ENCODE assay signal across 18 cellular contexts in genomic region chr11:108131993-108132392, GRCh38. TPM values are rescaled to one million over a fixed set of nuclear protein-coding genes. Genes with fewer than 3 reads are reported as not detected.
DNase-seq lines count a peak whose midpoint lies in the region; ATAC-seq and TF ChIP-seq lines count a peak whose summit lies in the region.
"Had no signal": no experiment of that assay in that cellular context is flagged by ENCODE, and none has a peak within 500 bp of the region (broad histone marks: within the 10 kb centered on the region; RNA-seq: fewer than 3 reads in every experiment).

No MANE protein-coding gene starts in this region.

- peaks cover 4 to 18% (median 15%) of the 10 kb centered on the region in 3 donors for H3K4me1 Mint-ChIP-seq in T-cell
- H3K4me1 Mint-ChIP-seq: nephron had no signal

- peaks cover 0 to 19% of the 10 kb centered on the region in 2 donors for H3K36me3 ChIP-seq in gastrocnemius medialis
- H3K36me3 ChIP-seq: cardiac muscle cell had no signal

- no peak overlapping the region for H3K4me3 Mint-ChIP-seq in T-cell
- H3K4me3 Mint-ChIP-seq: activated CD8-positive, alpha-beta memory T cell treated with anti-CD3 and anti-CD28 coated beads, Interleukin-2, amount 10 ng/mL, durations not matched to agents 7 days and 5 days; B cell; nephron; type B pancreatic cell had no signal

- POLR2A ChIA-PET in T-cell (lab: Charles Lee) = no interaction called here

- no peaks in the 10 kb centered on the region for H3K27me3 Mint-ChIP-seq in T-cell
- H3K27me3 Mint-ChIP-seq: activated CD8-positive, alpha-beta memory T cell treated with anti-CD3 and anti-CD28 coated beads, Interleukin-2, amount 10 ng/mL, durations not matched to agents 7 days and 5 days; B cell; type B pancreatic cell had no signal

- H3K9me3 Mint-ChIP-seq in T-cell = no peaks in the 10 kb centered on the region
- H3K9me3 Mint-ChIP-seq: activated T-helper 2 cell treated with anti-CD3 and anti-CD28 coated beads, Interferon-gamma antibody, Interleukin-2, Interleukin-4, amounts not matched to agents 10 μg/mL and 5 μg/mL and 100 μg/mL, durations not matched to agents 14 hours and 24 hours and 36 hours; nephron; type B pancreatic cell had no signal

- H3K27ac ChIP-seq in gastrocnemius medialis = peak overlapping the region; percentile 38 to 89 (median 66)
- H3K27ac ChIP-seq: cardiac muscle cell, skin epidermis had no signal

- intact Hi-C loops in gastrocnemius medialis (cut with DNase I; ENCODE audit: low total_unique reads) = no loop called here

- DNase-seq in EL (peak; percentile 15), T-cell (no peak), fibroblast of mammary gland (ENCODE audit: low read depth) (peak; percentile 15), gastrocnemius medialis (no peak), NCI-H1105 (lab: John Stamatoyannopoulos, UW) (no peak), dermis blood vessel endothelial cell (no peak)
- DNase-seq: activated CD8-positive, alpha-beta memory T cell treated with anti-CD3 and anti-CD28 coated beads, Interleukin-2, amount 10 ng/mL, durations not matched to agents 7 days and 5 days; amygdala; Caco-2; erythroblast; stimulated activated naive CD8-positive, alpha-beta T cell treated with anti-CD3 and anti-CD28 coated beads, Interleukin-15, Interleukin-2, amounts not matched to agents 100 U/mL and 50 U/mL, for 24 hours had no signal

- TF ChIP-seq CTCF in fibroblast of mammary gland (conservative IDR thresholded peaks at IDR 0.05; ENCODE audit: control insufficient read depth, insufficient read depth, low read depth, low read length) = no peak
- no peak for TF ChIP-seq CTCF in gastrocnemius medialis (IDR thresholded peaks at IDR 0.05 in 4 of 5, conservative IDR thresholded peaks at IDR 0.05 in 1 of 5)

- ATAC-seq in T-cell (replicated peaks in 1 of 4) (no peak), gastrocnemius medialis (no peak), HG02763 (IDR thresholded peaks at IDR 0.05; ENCODE audit: unreplicated experiment) (no peak)
- ATAC-seq: activated CD8-positive, alpha-beta memory T cell treated with anti-CD3 and anti-CD28 coated beads, Interleukin-2, amount 10 ng/mL, durations not matched to agents 7 days and 5 days; stimulated activated naive CD8-positive, alpha-beta T cell treated with anti-CD3 and anti-CD28 coated beads, Interleukin-15, Interleukin-2, amounts not matched to agents 100 U/mL and 50 U/mL, for 24 hours had no signal

- H3K9me3 ChIP-seq in gastrocnemius medialis = no peaks in the 10 kb centered on the region
- H3K9me3 ChIP-seq: Caco-2 had no signal

- H3K4me1 ChIP-seq in gastrocnemius medialis = peaks cover 33 to 44% of the 10 kb centered on the region in 2 donors
- H3K4me1 ChIP-seq: Caco-2 had no signal

- no peak for TF ChIP-seq POLR2A in gastrocnemius medialis (IDR thresholded peaks at IDR 0.05)

- peaks cover 20% of the 10 kb centered on the region for H3K36me3 Mint-ChIP-seq in T-cell

- CTCF ChIA-PET in T-cell (lab: Charles Lee) = no interaction called here

- H3K4me3 ChIP-seq in fibroblast of mammary gland (ENCODE audit: control insufficient read depth, low read depth, low read length) = no peak overlapping the region
- H3K4me3 ChIP-seq in gastrocnemius medialis = no peak overlapping the region
- H3K4me3 ChIP-seq: cardiac muscle cell, skin epidermis had no signal

- H3K27ac Mint-ChIP-seq in T-cell = peak overlapping the region; percentile 45 to 61
- H3K27ac Mint-ChIP-seq: activated CD8-positive, alpha-beta memory T cell treated with anti-CD3 and anti-CD28 coated beads, Interleukin-2, amount 10 ng/mL, durations not matched to agents 7 days and 5 days; activated T-helper 2 cell treated with anti-CD3 and anti-CD28 coated beads, Interferon-gamma antibody, Interleukin-2, Interleukin-4, amounts not matched to agents 10 μg/mL and 5 μg/mL and 100 μg/mL, durations not matched to agents 14 hours and 24 hours and 36 hours; B cell; nephron; type B pancreatic cell had no signal

- in situ Hi-C loops in gastrocnemius medialis (cut with MboI; ENCODE audit: low sequenced_read_pairs in 4 of 4) = no loop called here

- no peaks in the 10 kb centered on the region for H3K27me3 ChIP-seq in gastrocnemius medialis
- H3K27me3 ChIP-seq: cardiac muscle cell had no signal

RNA-seq across cellular contexts. Expression of gene ACAT1, which starts 10.6 kb away (rescaled TPM):
- 10 to 100 TPM; 19.0 to 29.5 (median 23.0) TPM for total RNA-seq in T-cell
- 100 to 1,000 TPM; 288 to 950 (median 605) TPM for total RNA-seq in gastrocnemius medialis
- 129 and 166 TPM in 2 replicates for total RNA-seq in dermis blood vessel endothelial cell

Comparison
In these comparisons a context has a peak if more than half of its experiments do, and no peak if none do; other contexts are left out.
1. DNase-seq: peak in EL (single experiment) and fibroblast of mammary gland (single experiment); none in T-cell (0 of 34), gastrocnemius medialis (0 of 2), NCI-H1105 (single experiment) and dermis blood vessel endothelial cell (single experiment).